29 cellular contexts compared by ENCODE assay signal in the genomic region with DNA sequence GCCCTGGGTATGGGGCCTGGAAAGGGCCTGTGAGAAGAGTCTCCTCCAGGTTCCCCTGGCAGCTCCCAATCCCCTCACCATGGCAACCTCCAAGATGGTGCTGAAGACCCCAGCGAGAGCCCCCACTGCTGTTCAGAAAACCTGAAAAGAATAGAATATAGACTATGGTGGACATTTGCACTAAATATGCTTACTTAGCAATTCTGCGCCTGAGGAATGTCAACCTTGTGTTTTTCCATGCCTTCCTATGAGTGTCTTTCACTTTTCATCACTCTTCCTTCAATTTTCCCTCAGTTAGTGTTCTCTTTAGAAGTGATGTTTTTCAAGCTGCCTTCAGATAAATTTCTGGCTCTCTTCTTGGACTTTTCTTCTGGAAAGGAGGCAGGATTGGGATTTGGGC.
A peak's percentile ranks its signal among the peaks of the same experiment; 100 is the strongest.
DNase-seq lines count a peak whose midpoint lies in the region; ATAC-seq, FAIRE-seq and TF ChIP-seq lines count a peak whose summit lies in the region.
"Had no signal": no experiment of that assay in that cellular context is flagged by ENCODE, and none has a peak within 500 bp of the region (broad histone marks: within the 10 kb centered on the region; RNA-seq: fewer than 3 reads in every experiment).

No MANE protein-coding gene starts in this region.

- H3K4me3 ChIP-seq in A549 = no peak overlapping the region
- H3K4me3 ChIP-seq in K562 = no peak overlapping the region
- H3K4me3 ChIP-seq in dorsolateral prefrontal cortex = no peak overlapping the region
- H3K4me3 ChIP-seq: BLaER1, GM12878 had no signal

- no peak for DNase-seq in activated naive CD4-positive, alpha-beta T cell treated with anti-CD3 and anti-CD28 coated beads, Interleukin-2, amount 50 U/mL, for 72 hours (ENCODE audit: low spot score in 2 of 2)
- DNase-seq in A549 (ENCODE audit: low read depth in 1 of 2, low spot score in 1 of 2) = no peak
- no peak for DNase-seq in K562 (ENCODE audit: extremely low read depth in 1 of 4, low spot score in 3 of 4)
- no peak for DNase-seq in nephron progenitor cell
- no peak for DNase-seq in dorsolateral prefrontal cortex
- DNase-seq in medulla oblongata (ENCODE audit: extremely low spot score) = no peak
- DNase-seq: ACHN; BE2C; C1 segment of cervical spinal cord; CD4-positive, alpha-beta memory T cell; CD4-positive, CD25-positive, alpha-beta regulatory T cell; CD8-positive, alpha-beta memory T cell; COR-L47; DMS 273 treated with DMSO at 0.1 percent for 48 hours; DMS153; DMS53; DMS79; DND-41; EL; GDM1 had no signal

- 49% methylated on average over 2 of the region's 2 CpGs for WGBS in A549 (ENCODE audit: missing lambda C conversion rate)
- 2% methylated on average over 2 of the region's 2 CpGs for WGBS in K562 (ENCODE audit: insufficient coverage, low coverage, missing lambda C conversion rate)

- no peaks in the 10 kb centered on the region for H4K20me1 ChIP-seq in K562 (replicated peaks; ENCODE audit: control insufficient read depth, insufficient read depth, low read length)
- H4K20me1 ChIP-seq: BLaER1 had no signal

- TF ChIP-seq POLR2A in A549 (IDR thresholded peaks at IDR 0.05; ENCODE audit: low read length) = no peak
- TF ChIP-seq POLR2A in K562 (conservative IDR thresholded peaks at IDR 0.05) = no peak

- no peaks in the 10 kb centered on the region for H3K79me2 ChIP-seq in K562 (ENCODE audit: control insufficient read depth, insufficient read depth, low read length)

- H3K27ac Mint-ChIP-seq in activated naive CD4-positive, alpha-beta T cell treated with anti-CD3 and anti-CD28 coated beads, Interleukin-2, amount 50 U/mL, for 24 hours = peak overlapping the region; percentile 30
- no peak overlapping the region for H3K27ac Mint-ChIP-seq in activated naive CD4-positive, alpha-beta T cell treated with anti-CD3 and anti-CD28 coated beads, Interleukin-2, amount 50 U/mL, for 72 hours
- H3K27ac Mint-ChIP-seq in nephron progenitor cell = peak overlapping the region; percentile 21
- H3K27ac Mint-ChIP-seq: CD14-positive monocyte; CD4-positive, alpha-beta memory T cell; CD4-positive, CD25-positive, alpha-beta regulatory T cell; CD8-positive, alpha-beta memory T cell had no signal

- H3K36me3 Mint-ChIP-seq in activated naive CD4-positive, alpha-beta T cell treated with anti-CD3 and anti-CD28 coated beads, Interleukin-2, amount 50 U/mL, for 24 hours = no peaks in the 10 kb centered on the region
- no peaks in the 10 kb centered on the region for H3K36me3 Mint-ChIP-seq in activated naive CD4-positive, alpha-beta T cell treated with anti-CD3 and anti-CD28 coated beads, Interleukin-2, amount 50 U/mL, for 72 hours
- no peaks in the 10 kb centered on the region for H3K36me3 Mint-ChIP-seq in nephron progenitor cell (ENCODE audit: low read depth)
- H3K36me3 Mint-ChIP-seq: CD4-positive, alpha-beta memory T cell; CD4-positive, CD25-positive, alpha-beta regulatory T cell; CD8-positive, alpha-beta memory T cell had no signal

- no peak overlapping the region for H3K4me3 Mint-ChIP-seq in activated naive CD4-positive, alpha-beta T cell treated with anti-CD3 and anti-CD28 coated beads, Interleukin-2, amount 50 U/mL, for 24 hours
- no peak overlapping the region for H3K4me3 Mint-ChIP-seq in nephron progenitor cell
- H3K4me3 Mint-ChIP-seq: CD14-positive monocyte; CD4-positive, alpha-beta memory T cell; CD4-positive, CD25-positive, alpha-beta regulatory T cell; CD8-positive, alpha-beta memory T cell had no signal

- TF ChIP-seq RAD21 in A549 (conservative IDR thresholded peaks at IDR 0.05 in 1 of 2, IDR thresholded peaks at IDR 0.05 in 1 of 2) (no peak), K562 (CRISPR knock-in tag; conservative IDR thresholded peaks at IDR 0.05 in 1 of 2, IDR thresholded peaks at IDR 0.05 in 1 of 2) (no peak)

- POLR2A ChIA-PET in A549 (lab: Yijun Ruan, JAX) = no interaction called here
- POLR2A ChIA-PET in K562 (lab: Yijun Ruan, JAX) = no interaction called here

- H3K27ac ChIP-seq in A549 (no peak overlapping the region), K562 (ENCODE audit: extremely low read depth, low read depth, low read length) (no peak overlapping the region), dorsolateral prefrontal cortex (no peak overlapping the region)
- H3K27ac ChIP-seq: 22Rv1, BLaER1 had no signal

- H3K4me1 ChIP-seq in A549 = no peaks in the 10 kb centered on the region
- H3K4me1 ChIP-seq in K562 (replicated peaks in 1 of 2; ENCODE audit: control insufficient read depth in 2 of 2, insufficient read depth in 2 of 2, low read length in 2 of 2) = no peaks in the 10 kb centered on the region
- H3K4me1 ChIP-seq: BLaER1 had no signal

- TF ChIP-seq CTCF in A549 (IDR thresholded peaks at IDR 0.05) = no peak
- no peak for TF ChIP-seq CTCF in K562 (IDR thresholded peaks at IDR 0.05 in 2 of 3, conservative IDR thresholded peaks at IDR 0.05 in 1 of 3; ENCODE audit: insufficient read depth in 2 of 3, low read depth in 1 of 3, low read length in 3 of 3)
- no peak for TF ChIP-seq CTCF in nephron progenitor cell (IDR thresholded peaks at IDR 0.05)
- no peak for TF ChIP-seq CTCF in dorsolateral prefrontal cortex (IDR thresholded peaks at IDR 0.05 in 54 of 56, conservative IDR thresholded peaks at IDR 0.05 in 2 of 56; ENCODE audit: low read depth in 1 of 56, partially characterized antibody in 56 of 56)

- H3K27me3 ChIP-seq in K562 (ENCODE audit: control insufficient read depth in 2 of 2, insufficient read depth in 2 of 2, low read length in 2 of 2) = no peaks in the 10 kb centered on the region
- H3K27me3 ChIP-seq in dorsolateral prefrontal cortex = peaks cover 0 to 3% (median 0%) of the 10 kb centered on the region in 45 donors
- H3K27me3 ChIP-seq: BE2C, BLaER1 had no signal

- H2AFZ ChIP-seq in K562 (ENCODE audit: low read depth, low read length) = no peak overlapping the region

- intact Hi-C loops in K562 (cut with micrococcal nuclease) (no loop called here), dorsolateral prefrontal cortex (cut with DNase I) (no loop called here)

- TF ChIP-seq EP300 in A549 (IDR thresholded peaks at IDR 0.05) (no peak), K562 (IDR thresholded peaks at IDR 0.05; ENCODE audit: low read length) (no peak)

- no peaks in the 10 kb centered on the region for H3K9me3 ChIP-seq in A549
- no peaks in the 10 kb centered on the region for H3K9me3 ChIP-seq in K562 (replicated peaks; ENCODE audit: control insufficient read depth, insufficient read depth, low read depth, low read length)
- H3K9me3 ChIP-seq: BE2C, BLaER1 had no signal

- no peak overlapping the region for H3K9ac ChIP-seq in K562 (ENCODE audit: insufficient read depth in 1 of 2, low read depth in 2 of 2, low read length in 2 of 2)
- H3K9ac ChIP-seq: BLaER1 had no signal

- H3K4me2 ChIP-seq in A549 (no peak overlapping the region), K562 (ENCODE audit: insufficient read depth, low read length) (no peak overlapping the region)
- H3K4me2 ChIP-seq: BLaER1 had no signal

- H3K27me3 Mint-ChIP-seq in activated naive CD4-positive, alpha-beta T cell treated with anti-CD3 and anti-CD28 coated beads, Interleukin-2, amount 50 U/mL, for 24 hours = no peaks in the 10 kb centered on the region
- peaks cover 8% of the 10 kb centered on the region for H3K27me3 Mint-ChIP-seq in nephron progenitor cell (ENCODE audit: low read depth, poor library complexity)
- H3K27me3 Mint-ChIP-seq: CD4-positive, alpha-beta memory T cell; CD4-positive, CD25-positive, alpha-beta regulatory T cell had no signal

- ATAC-seq in activated naive CD4-positive, alpha-beta T cell treated with anti-CD3 and anti-CD28 coated beads, Interleukin-2, amount 50 U/mL, for 72 hours = no peak
- ATAC-seq in A549 = no peak
- ATAC-seq in K562 = no peak
- ATAC-seq in HG02970 (IDR thresholded peaks at IDR 0.05; ENCODE audit: low FRiP score, unreplicated experiment) = no peak
- ATAC-seq: GM12878 had no signal

- H3K36me3 ChIP-seq in K562 (ENCODE audit: control insufficient read depth, insufficient read depth, low read length) = no peaks in the 10 kb centered on the region
- H3K36me3 ChIP-seq: BE2C, BLaER1 had no signal

- FAIRE-seq in A549 (lab: Jason Lieb, UNC) (no peak), K562 (lab: Jason Lieb, UNC) (no peak)
- FAIRE-seq: GM12878, GM12892, GM18507, GM19239 had no signal

- H3K9me1 ChIP-seq in K562 (ENCODE audit: control insufficient read depth, insufficient read depth, low read length) = no peaks in the 10 kb centered on the region

- in situ Hi-C loops in K562 (cut with MboI) = no loop called here

- no TSS peak for BruUV-seq in K562 (replicated peaks; lab: Mats Ljungman, UMichigan)

- H3K4me1 Mint-ChIP-seq in activated naive CD4-positive, alpha-beta T cell treated with anti-CD3 and anti-CD28 coated beads, Interleukin-2, amount 50 U/mL, for 24 hours = no peaks in the 10 kb centered on the region
- peaks cover 49% of the 10 kb centered on the region for H3K4me1 Mint-ChIP-seq in nephron progenitor cell
- H3K4me1 Mint-ChIP-seq: CD14-positive monocyte; CD4-positive, alpha-beta memory T cell; CD4-positive, CD25-positive, alpha-beta regulatory T cell; CD8-positive, alpha-beta memory T cell had no signal

- no peaks in the 10 kb centered on the region for H3K9me3 Mint-ChIP-seq in activated naive CD4-positive, alpha-beta T cell treated with anti-CD3 and anti-CD28 coated beads, Interleukin-2, amount 50 U/mL, for 24 hours
- no peaks in the 10 kb centered on the region for H3K9me3 Mint-ChIP-seq in activated naive CD4-positive, alpha-beta T cell treated with anti-CD3 and anti-CD28 coated beads, Interleukin-2, amount 50 U/mL, for 72 hours
- no peaks in the 10 kb centered on the region for H3K9me3 Mint-ChIP-seq in nephron progenitor cell
- H3K9me3 Mint-ChIP-seq: CD4-positive, alpha-beta memory T cell; CD4-positive, CD25-positive, alpha-beta regulatory T cell had no signal

- CTCF ChIA-PET in A549 (lab: Yijun Ruan, JAX) = interaction anchor here (1.1 to 1.9 kb wide), 2 partner anchors 16 to 53 kb away, joined by 3 to 7 read pairs; no protein-coding TSS in a partner anchor
- CTCF ChIA-PET in K562 (lab: Yijun Ruan, JAX; ENCODE audit: low intra/inter-chr PET ratio) = no interaction called here

TF ChIP-seq in A549, 52 proteins besides CTCF, POLR2A, EP300 and RAD21:
- TF ChIP-seq MAFK (IDR thresholded peaks at IDR 0.05; ENCODE audit: partially characterized antibody) = peak; percentile 95
- no peak for TF ChIP-seq POLR2AphosphoS2 (conservative IDR thresholded peaks at IDR 0.05; ENCODE audit: low read length)

TF ChIP-seq in K562, 482 proteins besides CTCF, POLR2A, EP300 and RAD21 (continues in another document):
- no peak for TF ChIP-seq NCOA6 (IDR thresholded peaks at IDR 0.05)
- TF ChIP-seq MAFK (IDR thresholded peaks at IDR 0.05; ENCODE audit: low read length) = peak; percentile 91
- peak; percentile 89 for TF ChIP-seq MAFF (IDR thresholded peaks at IDR 0.05; ENCODE audit: low read length)
- peak; percentile 79 for TF ChIP-seq C11orf30 (IDR thresholded peaks at IDR 0.05; ENCODE audit: low read depth)
- TF ChIP-seq ZNF316 (IDR thresholded peaks at IDR 0.05) = peak; percentile 86
- no peak for TF ChIP-seq ZC3H4 (CRISPR knock-in tag; IDR thresholded peaks at IDR 0.05; ENCODE audit: borderline replicate concordance)

Comparison
In these comparisons a context has a peak if more than half of its experiments do, and no peak if none do; other contexts are left out.
1. H3K27ac Mint-ChIP-seq: peak in activated naive CD4-positive, alpha-beta T cell treated with anti-CD3 and anti-CD28 coated beads, Interleukin-2, amount 50 U/mL, for 24 hours (single experiment) and nephron progenitor cell (single experiment); none in activated naive CD4-positive, alpha-beta T cell treated with anti-CD3 and anti-CD28 coated beads, Interleukin-2, amount 50 U/mL, for 72 hours (0 of 2).